Comparison of ENCODE assay signal across 14 cellular contexts in genomic region chr6:82145926-82146452, GRCh38.
"Had no signal": no experiment of that assay in that cellular context is flagged by ENCODE, and none has a peak within 500 bp of the region (broad histone marks: within the 10 kb centered on the region; RNA-seq: fewer than 3 reads in every experiment).

No MANE protein-coding gene starts in this region.

- H3K36me3 ChIP-seq: prostate gland, sigmoid colon, suprapubic skin, upper lobe of left lung had no signal

- H3K4me1 Mint-ChIP-seq: activated naive CD4-positive, alpha-beta T cell treated with anti-CD3 and anti-CD28 coated beads, Interleukin-2, amount 50 U/mL, for 24 hours had no signal

- H3K9me3 Mint-ChIP-seq: natural killer cell treated with Interleukin-12 subunit alpha and Interleukin-12 subunit beta and Interleukin-15 and Interleukin-18, amount 100 ng/mL, for 72 hours had no signal

- H3K9me3 ChIP-seq: prostate gland, sigmoid colon, suprapubic skin, upper lobe of left lung had no signal

- H3K4me3 Mint-ChIP-seq: activated naive CD4-positive, alpha-beta T cell treated with anti-CD3 and anti-CD28 coated beads, Interleukin-2, amount 50 U/mL, for 24 hours; endodermal cell; natural killer cell treated with Interleukin-12 subunit alpha and Interleukin-12 subunit beta and Interleukin-15 and Interleukin-18, amount 100 ng/mL, for 72 hours had no signal

- DNase-seq: activated CD4-positive, alpha-beta T cell treated with anti-CD3 and anti-CD28 coated beads, Interleukin-2, amount 50 U/mL, for 1 hour; endodermal cell; erythroblast; glutamatergic neuron; left colon; occipital lobe; sigmoid colon; stimulated activated CD4-positive, alpha-beta T cell treated with anti-CD3 and anti-CD28 coated beads, Interleukin-12 subunit alpha, Interleukin-12 subunit beta, amount 100 ng/mL, for 4 hours; stimulated activated naive CD4-positive, alpha-beta T cell treated with Interleukin-2 at 50 U/mL for 16 hours; upper lobe of left lung had no signal

- H3K27ac ChIP-seq: prostate gland, sigmoid colon, upper lobe of left lung had no signal

- H3K4me3 ChIP-seq: prostate gland, sigmoid colon, suprapubic skin, upper lobe of left lung had no signal

- H3K27ac Mint-ChIP-seq: activated naive CD4-positive, alpha-beta T cell treated with anti-CD3 and anti-CD28 coated beads, Interleukin-2, amount 50 U/mL, for 24 hours; endodermal cell; natural killer cell treated with Interleukin-12 subunit alpha and Interleukin-12 subunit beta and Interleukin-15 and Interleukin-18, amount 100 ng/mL, for 72 hours had no signal

- ATAC-seq: left colon; natural killer cell treated with Interleukin-12 subunit alpha and Interleukin-12 subunit beta and Interleukin-15 and Interleukin-18, amount 100 ng/mL, for 72 hours had no signal

- H3K27me3 ChIP-seq: sigmoid colon, suprapubic skin, upper lobe of left lung had no signal

- H3K27me3 Mint-ChIP-seq: activated naive CD4-positive, alpha-beta T cell treated with anti-CD3 and anti-CD28 coated beads, Interleukin-2, amount 50 U/mL, for 24 hours; natural killer cell treated with Interleukin-12 subunit alpha and Interleukin-12 subunit beta and Interleukin-15 and Interleukin-18, amount 100 ng/mL, for 72 hours had no signal

- H3K36me3 Mint-ChIP-seq: activated naive CD4-positive, alpha-beta T cell treated with anti-CD3 and anti-CD28 coated beads, Interleukin-2, amount 50 U/mL, for 24 hours had no signal

- H3K4me1 ChIP-seq: prostate gland had no signal
